21 cellular contexts compared by ENCODE assay signal in the genomic region with DNA sequence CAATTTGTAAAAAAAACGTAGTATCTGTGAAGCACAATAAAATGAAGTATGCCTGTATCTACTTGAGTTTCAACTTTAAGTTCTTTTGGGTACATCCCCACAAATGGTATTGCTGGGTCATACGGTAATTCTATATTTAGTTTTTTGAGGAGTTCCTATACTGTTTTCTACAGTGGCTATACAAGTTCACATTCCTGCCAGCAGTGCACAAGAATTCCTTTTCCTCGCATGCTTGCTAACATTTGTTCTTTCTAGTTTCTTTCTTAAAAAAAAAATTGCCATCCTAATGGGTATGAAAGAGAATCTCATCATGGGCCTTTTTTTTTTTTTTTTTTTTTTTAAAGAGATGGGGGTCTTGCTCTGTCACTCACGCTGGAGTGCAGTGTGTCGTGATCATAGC. TPM values are rescaled to one million over a fixed set of nuclear protein-coding genes. Genes with fewer than 3 reads are reported as not detected.
DNase-seq lines count a peak whose midpoint lies in the region; ATAC-seq, FAIRE-seq and TF ChIP-seq lines count a peak whose summit lies in the region.
"Had no signal": no experiment of that assay in that cellular context is flagged by ENCODE, and none has a peak within 500 bp of the region (broad histone marks: within the 10 kb centered on the region; RNA-seq: fewer than 3 reads in every experiment).

No MANE protein-coding gene starts in this region.

- H3K18ac ChIP-seq in H1 (ENCODE audit: extremely low read depth, low read length), result no peak overlapping the region

- peak; percentile 25 for TF ChIP-seq CTCF in BJ (IDR thresholded peaks at IDR 0.05; ENCODE audit: insufficient read depth, low read depth, low read length)
- TF ChIP-seq CTCF in Loucy (conservative IDR thresholded peaks at IDR 0.05; ENCODE audit: low read length), result no peak
- no peak for TF ChIP-seq CTCF in H1 (IDR thresholded peaks at IDR 0.05; ENCODE audit: control extremely low read depth in 1 of 3, insufficient read depth in 1 of 3, low read depth in 1 of 3, low read length in 3 of 3)
- TF ChIP-seq CTCF in neural crest cell (conservative IDR thresholded peaks at IDR 0.05), result peak; percentile 52

- H2BK20ac ChIP-seq in H1 (ENCODE audit: low read length), result no peak overlapping the region

- no peaks in the 10 kb centered on the region for H3K27me3 ChIP-seq in BJ (ENCODE audit: control insufficient read depth, insufficient read depth, low read length)
- H3K27me3 ChIP-seq in Loucy (ENCODE audit: insufficient read depth, low read length, poor library complexity, severe bottlenecking), result no peaks in the 10 kb centered on the region
- no peaks in the 10 kb centered on the region for H3K27me3 ChIP-seq in H1 (replicated peaks in 1 of 4; ENCODE audit: control insufficient read depth in 3 of 4, extremely low read depth in 1 of 4, insufficient read depth in 3 of 4, low read length in 3 of 4)
- H3K27me3 ChIP-seq: foreskin keratinocyte had no signal

- H3K9me3 ChIP-seq in Loucy (ENCODE audit: insufficient read depth, low read depth, low read length), result no peaks in the 10 kb centered on the region
- H3K9me3 ChIP-seq in H1 (ENCODE audit: insufficient read depth in 2 of 2, low read depth in 1 of 2, low read length in 1 of 2), result peaks cover 5 to 6% of the 10 kb centered on the region in 2 experiments; a peak in 3 of 4 replicates
- H3K9me3 ChIP-seq: Caco-2 had no signal

- H4K8ac ChIP-seq in H1 (ENCODE audit: extremely low read depth, insufficient read depth, low read length), result no peak overlapping the region

- peaks cover 18% of the 10 kb centered on the region for H3K36me3 Mint-ChIP-seq in neural crest cell (ENCODE audit: low read depth)
- H3K36me3 Mint-ChIP-seq in stimulated activated naive B cell treated with anti-CD40 and anti-IgM and Interleukin-4, amounts not matched to agents 10 μg/mL and 1 μg/mL and 100 μg/mL, for 72 hours, result peaks cover 17 to 35% of the 10 kb centered on the region in 2 donors

- no peak for FAIRE-seq in H1 (lab: Jason Lieb, UNC)

- H3K56ac ChIP-seq in H1 (replicated peaks; ENCODE audit: insufficient read length, low read depth, low read length), result no peak overlapping the region

- CTCF ChIA-PET in BJ (lab: Yijun Ruan, JAX), result interaction anchor here (0.7 kb wide), 1 partner anchor 34 kb away, joined by 3 read pairs; no protein-coding TSS in a partner anchor
- CTCF ChIA-PET in H1 (lab: Charles Lee; ENCODE audit: partially characterized antibody), result interaction anchor here (0.8 to 3.7 kb wide), 2 partner anchors 14 to 17 kb away, joined by 4 to 32 read pairs; no protein-coding TSS in a partner anchor

- H3K27ac Mint-ChIP-seq in neural crest cell (ENCODE audit: unreplicated experiment), result no peak overlapping the region
- no peak overlapping the region for H3K27ac Mint-ChIP-seq in stimulated activated naive B cell treated with anti-CD40 and anti-IgM and Interleukin-4, amounts not matched to agents 10 μg/mL and 1 μg/mL and 100 μg/mL, for 72 hours
- H3K27ac Mint-ChIP-seq: effector memory CD8-positive, alpha-beta T cell had no signal

- peaks cover 9% of the 10 kb centered on the region for H3K9me3 Mint-ChIP-seq in neural crest cell
- H3K9me3 Mint-ChIP-seq in stimulated activated naive B cell treated with anti-CD40 and anti-IgM and Interleukin-4, amounts not matched to agents 10 μg/mL and 1 μg/mL and 100 μg/mL, for 72 hours, result peaks cover 7% of the 10 kb centered on the region in 2 donors
- H3K9me3 Mint-ChIP-seq: effector memory CD8-positive, alpha-beta T cell had no signal

- H3K4me2 ChIP-seq in Loucy (ENCODE audit: low read depth, low read length, poor library complexity, severe bottlenecking) (peak overlapping the region; percentile 48), H1 (ENCODE audit: insufficient read depth in 1 of 2, low read depth in 2 of 2, low read length in 2 of 2) (no peak overlapping the region)

- no peak overlapping the region for H2AK5ac ChIP-seq in H1 (ENCODE audit: low read depth, low read length)

- no peak for TF ChIP-seq POLR2A in H1 (IDR thresholded peaks at IDR 0.05; ENCODE audit: control extremely low read depth in 1 of 2, low read depth in 2 of 2, low read length in 2 of 2)

- no peak overlapping the region for H3K4me3 Mint-ChIP-seq in neural crest cell
- H3K4me3 Mint-ChIP-seq in stimulated activated naive B cell treated with anti-CD40 and anti-IgM and Interleukin-4, amounts not matched to agents 10 μg/mL and 1 μg/mL and 100 μg/mL, for 72 hours, result no peak overlapping the region
- H3K4me3 Mint-ChIP-seq: effector memory CD8-positive, alpha-beta T cell had no signal

- no peaks in the 10 kb centered on the region for H3K9me2 ChIP-seq in Loucy (replicated peaks; ENCODE audit: low read depth, low read length)

- H2BK15ac ChIP-seq in H1 (ENCODE audit: low read length), result no peak overlapping the region

- H3K4me3 ChIP-seq in BJ (ENCODE audit: low read depth, low read length) (no peak overlapping the region), Loucy (ENCODE audit: low read length, poor library complexity, severe bottlenecking) (no peak overlapping the region), H1 (ENCODE audit: extremely low read depth in 1 of 4, insufficient read depth in 2 of 4, low read depth in 3 of 4, low read length in 4 of 4) (no peak overlapping the region)

- H3K79me1 ChIP-seq in H1 (ENCODE audit: low read depth, low read length), result peaks cover 19% of the 10 kb centered on the region

- peak overlapping the region; percentile 36 for H3K9ac ChIP-seq in Loucy (ENCODE audit: low read depth, low read length, poor library complexity, severe bottlenecking)
- no peak overlapping the region for H3K9ac ChIP-seq in H1 (replicated peaks in 1 of 4; ENCODE audit: extremely low read depth in 1 of 4, low read depth in 3 of 4, low read length in 3 of 4)

- peaks cover 27% of the 10 kb centered on the region for H3K4me1 Mint-ChIP-seq in neural crest cell
- H3K4me1 Mint-ChIP-seq in stimulated activated naive B cell treated with anti-CD40 and anti-IgM and Interleukin-4, amounts not matched to agents 10 μg/mL and 1 μg/mL and 100 μg/mL, for 72 hours, result peaks cover 32 to 54% of the 10 kb centered on the region in 2 donors

- H3K4me1 ChIP-seq in Loucy (ENCODE audit: insufficient read depth, low read length, poor library complexity, severe bottlenecking) (peaks cover 92% of the 10 kb centered on the region), H1 (replicated peaks in 1 of 4; ENCODE audit: control insufficient read depth in 3 of 4, insufficient read depth in 4 of 4, low read length in 3 of 4) (peaks cover 0 to 8% (median 0%) of the 10 kb centered on the region in 4 experiments; a peak in 1 of 7 replicates)
- H3K4me1 ChIP-seq: Caco-2 had no signal

- H4K20me1 ChIP-seq in Loucy (ENCODE audit: insufficient read depth, low read length, poor library complexity, severe bottlenecking), result peaks cover 65% of the 10 kb centered on the region
- peaks cover 5 to 9% of the 10 kb centered on the region in 2 experiments for H4K20me1 ChIP-seq in H1 (replicated peaks in 1 of 2; ENCODE audit: control insufficient read depth in 1 of 2, insufficient read depth in 2 of 2, low read length in 2 of 2)

- no peak overlapping the region for H2BK120ac ChIP-seq in H1 (replicated peaks; ENCODE audit: low read depth, low read length)

- H2BK12ac ChIP-seq in H1 (ENCODE audit: low read depth, low read length), result no peak overlapping the region

- no peak for ATAC-seq in stimulated activated naive B cell treated with anti-CD40 and anti-IgM and Interleukin-4, amounts not matched to agents 10 μg/mL and 1 μg/mL and 100 μg/mL, for 72 hours (replicated peaks)
- ATAC-seq in GM21526 (IDR thresholded peaks at IDR 0.05; ENCODE audit: low FRiP score, unreplicated experiment), result no peak
- ATAC-seq: effector memory CD8-positive, alpha-beta T cell; foreskin keratinocyte; sciatic nerve had no signal

- no peak overlapping the region for H3K14ac ChIP-seq in H1 (ENCODE audit: insufficient read length)

- H3K27ac ChIP-seq in H1 (ENCODE audit: low read depth, low read length), result no peak overlapping the region
- H3K27ac ChIP-seq: foreskin keratinocyte had no signal

- H2AFZ ChIP-seq in Loucy (ENCODE audit: low read length) (no peak overlapping the region), H1 (ENCODE audit: low read length) (no peak overlapping the region)

- no peak for TF ChIP-seq EP300 in H1 (IDR thresholded peaks at IDR 0.05; ENCODE audit: borderline replicate concordance in 1 of 2, low read depth in 2 of 2, low read length in 2 of 2)

- H3K79me2 ChIP-seq in Loucy (ENCODE audit: insufficient read depth, low read length) (peaks cover 95% of the 10 kb centered on the region), H1 (ENCODE audit: control insufficient read depth in 1 of 2, insufficient read depth in 2 of 2, low read length in 2 of 2) (peaks cover 29 to 99% of the 10 kb centered on the region in 2 experiments)

- WGBS in H1 (ENCODE audit: extremely low coverage in 1 of 2, insufficient coverage in 1 of 2, insufficient read length in 1 of 2, insufficient replicate concordance in 2 of 2, low coverage in 1 of 2, low lambda C conversion rate in 2 of 2, missing lambda C conversion rate in 1 of 2), 2 experiments, result 84% methylated on average over 4 of the region's 5 CpGs; no CpG with 5 or more reads in 1 of the 2 experiments

- peaks cover 3% of the 10 kb centered on the region; the same call in 1 of the 2 replicates for H3F3A ChIP-seq in Loucy (ENCODE audit: low read depth)

- TF ChIP-seq RAD21 in H1 (IDR thresholded peaks at IDR 0.05 in 1 of 2, conservative IDR thresholded peaks at IDR 0.05 in 1 of 2; ENCODE audit: low read depth in 2 of 2, low read length in 2 of 2), result no peak

- H3K23ac ChIP-seq in H1 (ENCODE audit: insufficient read length), result no peak overlapping the region

- H3K4ac ChIP-seq in H1 (replicated peaks; ENCODE audit: insufficient read length, low read depth, low read length), result no peak overlapping the region

- no peaks in the 10 kb centered on the region for H3K27me3 Mint-ChIP-seq in neural crest cell (ENCODE audit: low read depth)
- H3K27me3 Mint-ChIP-seq in stimulated activated naive B cell treated with anti-CD40 and anti-IgM and Interleukin-4, amounts not matched to agents 10 μg/mL and 1 μg/mL and 100 μg/mL, for 72 hours, result no peaks in the 10 kb centered on the region
- H3K27me3 Mint-ChIP-seq: effector memory CD8-positive, alpha-beta T cell had no signal

- no peak overlapping the region for H2BK5ac ChIP-seq in H1 (ENCODE audit: low read depth, low read length)

- DNase-seq in BJ (ENCODE audit: low read depth) (no peak), H1 (ENCODE audit: low read depth in 1 of 2, low spot score in 2 of 2) (no peak), neural crest cell (ENCODE audit: low read depth, low spot score) (no peak), NCI-H187 treated with DMSO at 0.1 percent for 48 hours (lab: John Stamatoyannopoulos, UW) (no peak), COLO829 (ENCODE audit: low spot score) (no peak)
- DNase-seq in stimulated activated naive B cell treated with anti-CD40 and anti-IgM and Interleukin-4, amounts not matched to agents 10 μg/mL and 1 μg/mL and 100 μg/mL, for 72 hours, result no peak
- DNase-seq: activated CD4-positive, CD25-positive, alpha-beta regulatory T cell treated with anti-CD3 and anti-CD28 coated beads, Interleukin-2, amount 50 U/mL, for 72 hours; activated gamma-delta T cell; amygdala; Caco-2; effector memory CD8-positive, alpha-beta T cell; foreskin keratinocyte; Kasumi-1; midbrain; NCI-H69; OCI-M1; stimulated activated CD4-positive, alpha-beta T cell treated with anti-CD3 and anti-CD28 coated beads, Interleukin-2, amount 100 ng/mL, for 48 hours; T1000 had no signal

- no peak overlapping the region for H4K91ac ChIP-seq in H1 (replicated peaks; ENCODE audit: insufficient read length, low read length)

- no peak overlapping the region for H4K5ac ChIP-seq in H1 (ENCODE audit: insufficient read length, low read depth, low read length)

- POLR2A ChIA-PET in BJ (lab: Charles Lee) (no interaction called here), H1 (lab: Charles Lee; ENCODE audit: partially characterized antibody) (no interaction called here)

- no peaks in the 10 kb centered on the region for H3K23me2 ChIP-seq in H1 (ENCODE audit: low read depth, low read length)

- H3K36me3 ChIP-seq in BJ (ENCODE audit: control insufficient read depth, insufficient read depth, low read length), result no peaks in the 10 kb centered on the region
- 0 out of 2 replicates have a peak, but pooled peaks cover 15% of the 10 kb centered on the region for H3K36me3 ChIP-seq in Loucy (ENCODE audit: insufficient read depth, low read length)
- H3K36me3 ChIP-seq in H1 (ENCODE audit: control insufficient read depth in 2 of 4, insufficient read depth in 4 of 4, low read length in 3 of 4), result peaks cover 0 to 9% (median 0%) of the 10 kb centered on the region in 4 experiments; a peak in 3 of 8 replicates

RNA-seq across cellular contexts. Expression of a gene that starts 41.9 kb away (rescaled TPM):
- polyA plus RNA-seq in BJ (2011; rRNA removed) (53.4 and 57.7 TPM in 2 replicates), H1 (2011; rRNA removed) (105 and 109 TPM in 2 replicates)
- polyA minus RNA-seq in BJ (2011; rRNA and poly(A)+ RNA removed), result 49.6 and 77.3 TPM in 2 replicates
- 102 and 103 TPM in 2 replicates for total RNA-seq in H1 (2021; fragmentation: NEBNext Ultra II Directional; extraction: Animal tissue kit (Norgen Biotek cat#: 25700))
- polyA plus RNA-seq in H1 (2011; cell fraction: cytosol; rRNA removed), result 93.3 TPM
- polyA plus RNA-seq in H1 (2011; cell fraction: nucleus; rRNA removed), result 78.4 TPM
- 77.5 to 83.9 TPM (median 80.6 TPM) in 4 replicates for polyA plus RNA-seq in H1 (2012, experiment 1 of 2)
- 67.8 TPM for polyA plus RNA-seq in H1 (2012, experiment 2 of 2)
- 69.1 TPM for polyA plus RNA-seq in H1 (2013, experiment 1 of 2)
- 71.6 TPM for polyA plus RNA-seq in H1 (2013, experiment 2 of 2)
- polyA minus RNA-seq in H1 (2011; rRNA and poly(A)+ RNA removed), result 124 and 144 TPM in 2 replicates
- 73.4 TPM for polyA minus RNA-seq in H1 (2011; cell fraction: cytosol; rRNA and poly(A)+ RNA removed)
- polyA minus RNA-seq in H1 (2011; cell fraction: nucleus; rRNA and poly(A)+ RNA removed), result 64.7 TPM
- total RNA-seq in neural crest cell, result 64.6 and 66.7 TPM in 2 replicates

Comparison
In these comparisons a context has a peak if more than half of its experiments do, and no peak if none do; other contexts are left out.
1. CTCF ChIP-seq: peak in BJ (single experiment) and neural crest cell (single experiment); none in Loucy (single experiment) and H1 (0 of 3).